ENCODE assay signal across 17 cellular contexts in the genomic region with DNA sequence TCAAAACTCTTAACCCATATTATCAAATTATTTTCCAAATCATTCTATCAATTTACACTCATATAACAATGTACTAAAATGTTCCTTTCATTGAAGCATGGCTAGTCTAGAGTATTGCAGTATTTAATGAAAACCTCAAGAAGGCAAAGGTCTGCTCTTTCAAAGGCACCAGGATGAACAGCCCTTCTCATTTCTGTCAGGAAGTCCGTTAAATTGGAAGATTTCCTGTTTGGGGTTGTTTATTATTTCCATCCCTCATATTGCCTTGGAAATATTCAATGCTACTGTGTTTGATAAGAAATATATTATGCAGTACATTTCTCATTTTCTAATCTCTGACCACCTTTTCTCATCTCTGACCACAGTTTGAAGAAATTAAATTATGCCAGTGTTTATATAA. TPM values are rescaled to one million over a fixed set of nuclear protein-coding genes. Genes with fewer than 3 reads are reported as not detected.
DNase-seq lines count a peak whose midpoint lies in the region; ATAC-seq, FAIRE-seq and TF ChIP-seq lines count a peak whose summit lies in the region.
"Had no signal": no experiment of that assay in that cellular context is flagged by ENCODE, and none has a peak within 500 bp of the region (broad histone marks: within the 10 kb centered on the region; RNA-seq: fewer than 3 reads in every experiment).

No MANE protein-coding gene starts in this region.

- H3K9me3 ChIP-seq in A673 (ENCODE audit: low read depth, low read length, poor library complexity, severe bottlenecking) (no peaks in the 10 kb centered on the region), IMR-90 (ENCODE audit: control insufficient read depth, insufficient read depth, low read length) (peaks cover 3% of the 10 kb centered on the region; the same call in 1 of the 2 replicates), SK-N-MC (ENCODE audit: low read depth, low read length) (no peaks in the 10 kb centered on the region)

- no peak overlapping the region; the same call in 2 of the 3 replicates for H2BK15ac ChIP-seq in IMR-90 (ENCODE audit: low read depth, low read length)

- dilution Hi-C loops in IMR-90 (cut with HindIII; ENCODE audit: low sequenced_read_pairs, unreplicated experiment): no loop called here

- H3K56ac ChIP-seq in IMR-90 (ENCODE audit: extremely low read depth, insufficient read depth, low read length): no peak overlapping the region

- H3K18ac ChIP-seq in IMR-90 (ENCODE audit: low read depth, low read length): peak overlapping the region; percentile 41; the same call in 1 of the 2 replicates

- TF ChIP-seq RAD21 in IMR-90 (IDR thresholded peaks at IDR 0.05; ENCODE audit: low read length): no peak

- no peak overlapping the region for H2BK20ac ChIP-seq in IMR-90 (ENCODE audit: low read depth, low read length)

- no peak overlapping the region for H2AK9ac ChIP-seq in IMR-90 (replicated peaks; ENCODE audit: low read depth, low read length, poor library complexity)

- peaks cover 6% of the 10 kb centered on the region; the same call in 1 of the 2 replicates for H3K9me1 ChIP-seq in IMR-90 (ENCODE audit: insufficient read depth, low read length)

- H3K4me1 Mint-ChIP-seq in activated naive CD8-positive, alpha-beta T cell treated with anti-CD3 and anti-CD28 coated beads, Interleukin-2, amount 50 U/mL, for 24 hours: peaks cover 15% of the 10 kb centered on the region

- H3K36me3 Mint-ChIP-seq in activated naive CD8-positive, alpha-beta T cell treated with anti-CD3 and anti-CD28 coated beads, Interleukin-2, amount 50 U/mL, for 24 hours (ENCODE audit: low read depth): peaks cover 37% of the 10 kb centered on the region

- no peak overlapping the region for H2AK5ac ChIP-seq in IMR-90 (ENCODE audit: low read depth, low read length)

- in situ Hi-C loops in IMR-90 (cut with MboI; ENCODE audit: low sequenced_read_pairs): no loop called here

- H4K20me1 ChIP-seq in IMR-90 (ENCODE audit: insufficient read depth, low read length): no peaks in the 10 kb centered on the region

- no peak overlapping the region for H2AFZ ChIP-seq in IMR-90 (replicated peaks; ENCODE audit: low read length, poor library complexity)
- H2AFZ ChIP-seq: GM23338 had no signal

- H3K27me3 Mint-ChIP-seq in activated naive CD8-positive, alpha-beta T cell treated with anti-CD3 and anti-CD28 coated beads, Interleukin-2, amount 50 U/mL, for 24 hours: no peaks in the 10 kb centered on the region
- H3K27me3 Mint-ChIP-seq: CD4-positive, alpha-beta T cell had no signal

- POLR2A ChIA-PET in A673 (lab: Charles Lee; ENCODE audit: low non-redundant PET): no interaction called here
- POLR2A ChIA-PET in IMR-90 (lab: Charles Lee; ENCODE audit: unreplicated experiment): no interaction called here

- H3K27ac ChIP-seq in A673 (ENCODE audit: low read depth, low read length, poor library complexity, severe bottlenecking) (no peak overlapping the region), IMR-90 (ENCODE audit: insufficient read depth, low read length) (no peak overlapping the region), SK-N-MC (no peak overlapping the region; the same call in 1 of the 2 replicates)
- H3K27ac ChIP-seq: 22Rv1 had no signal

- H3K27ac Mint-ChIP-seq in activated naive CD8-positive, alpha-beta T cell treated with anti-CD3 and anti-CD28 coated beads, Interleukin-2, amount 50 U/mL, for 24 hours: no peak overlapping the region
- H3K27ac Mint-ChIP-seq: CD4-positive, alpha-beta T cell; GM23338 had no signal

- H3K4me1 ChIP-seq in A673 (ENCODE audit: insufficient read depth, low read length, poor library complexity, severe bottlenecking) (peaks cover 28% of the 10 kb centered on the region), IMR-90 (ENCODE audit: control insufficient read depth, insufficient read depth, low read length) (peaks cover 5% of the 10 kb centered on the region)

- H3K36me3 ChIP-seq in A673 (ENCODE audit: insufficient read depth, low read length, poor library complexity, severe bottlenecking) (peaks cover 7% of the 10 kb centered on the region), IMR-90 (ENCODE audit: control insufficient read depth, insufficient read depth, low read length) (peaks cover 4% of the 10 kb centered on the region), SK-N-MC (ENCODE audit: insufficient read depth, low read length) (peaks cover 5% of the 10 kb centered on the region)

- H3K9me3 Mint-ChIP-seq in activated naive CD8-positive, alpha-beta T cell treated with anti-CD3 and anti-CD28 coated beads, Interleukin-2, amount 50 U/mL, for 24 hours: no peaks in the 10 kb centered on the region
- H3K9me3 Mint-ChIP-seq: CD4-positive, alpha-beta T cell; GM23338 had no signal

- CTCF ChIA-PET in A673 (lab: Charles Lee) (no interaction called here), IMR-90 (lab: Yijun Ruan, JAX) (no interaction called here)

- no peak overlapping the region for H2BK120ac ChIP-seq in IMR-90 (ENCODE audit: low read depth, low read length)

- peak overlapping the region; percentile 28 for H2BK5ac ChIP-seq in IMR-90 (ENCODE audit: low read depth, low read length, poor library complexity, severe bottlenecking)

- H3K79me1 ChIP-seq in IMR-90 (ENCODE audit: low read depth in 1 of 2, low read length in 2 of 2): peaks cover 0 to 9% of the 10 kb centered on the region in 2 experiments; a peak in 2 of 4 replicates

- H3K4me2 ChIP-seq in IMR-90 (ENCODE audit: low read depth, low read length): no peak overlapping the region
- H3K4me2 ChIP-seq: GM23338 had no signal

- H3K4me3 ChIP-seq in A673 (ENCODE audit: low read depth, low read length, poor library complexity, severe bottlenecking) (no peak overlapping the region), IMR-90 (ENCODE audit: insufficient read depth, low read depth, low read length) (no peak overlapping the region), SK-N-MC (no peak overlapping the region)
- H3K4me3 ChIP-seq: GM12878, GM23338 had no signal

- WGBS in IMR-90 (ENCODE audit: extremely low coverage in 2 of 2, insufficient read length in 1 of 2), 2 experiments: no CpG with 5 or more reads among the region's 1 CpG

- no peak overlapping the region for H3K14ac ChIP-seq in IMR-90 (replicated peaks; ENCODE audit: low read depth, low read length)

- no peak for TF ChIP-seq POLR2A in IMR-90 (IDR thresholded peaks at IDR 0.05; ENCODE audit: low read depth, low read length)

- FAIRE-seq in RCC 7860 (lab: Jason Lieb, UNC): no peak
- FAIRE-seq: GM12878 had no signal

- no peak for TF ChIP-seq CTCF in A673 (conservative IDR thresholded peaks at IDR 0.05; ENCODE audit: low read depth, low read length)
- TF ChIP-seq CTCF in IMR-90 (conservative IDR thresholded peaks at IDR 0.05; ENCODE audit: low read depth, low read length): no peak

- H3K23ac ChIP-seq in IMR-90 (ENCODE audit: low read depth, low read length): no peak overlapping the region

- DNase-seq in A673 (ENCODE audit: low spot score) (peak; percentile 70), IMR-90 (no peak), SK-N-MC (ENCODE audit: low read depth, low spot score) (peak; percentile 12), glomerular endothelial cell (ENCODE audit: extremely low read depth, low read depth, low spot score) (peak; percentile 61), RCC 7860 (ENCODE audit: low spot score) (no peak)
- no peak for DNase-seq in central memory CD4-positive, alpha-beta T cell
- no peak for DNase-seq in activated naive CD4-positive, alpha-beta T cell treated with anti-CD3 and anti-CD28 coated beads, Interleukin-2, amount 50 U/mL, for 16 hours
- DNase-seq in activated naive CD8-positive, alpha-beta T cell treated with anti-CD3 and anti-CD28 coated beads, Interleukin-2, amount 50 U/mL, for 24 hours: no peak
- DNase-seq: AML-193; C1 segment of cervical spinal cord; CD4-positive, alpha-beta T cell; DMS79; H7 had no signal

- H3K27me3 ChIP-seq in A673 (replicated peaks; ENCODE audit: insufficient read depth, low read depth, low read length, poor library complexity): no peaks in the 10 kb centered on the region
- no peaks in the 10 kb centered on the region for H3K27me3 ChIP-seq in IMR-90 (ENCODE audit: control insufficient read depth, insufficient read depth, low read length)

- BruUV-seq in A673 (replicated peaks; lab: Mats Ljungman, UMichigan) (no TSS peak), IMR-90 (replicated peaks; lab: Mats Ljungman, UMichigan) (no TSS peak)

- H4K5ac ChIP-seq in IMR-90 (ENCODE audit: low read depth, low read length): peak overlapping the region; percentile 51; the same call in 1 of the 2 replicates

- H3K9ac ChIP-seq in IMR-90 (ENCODE audit: low read depth, low read length): no peak overlapping the region
- no peak overlapping the region for H3K9ac ChIP-seq in SK-N-MC (ENCODE audit: insufficient read length)

- no peak overlapping the region for H3K4ac ChIP-seq in IMR-90 (ENCODE audit: low read depth, low read length)

- no peak overlapping the region for H3K4me3 Mint-ChIP-seq in activated naive CD8-positive, alpha-beta T cell treated with anti-CD3 and anti-CD28 coated beads, Interleukin-2, amount 50 U/mL, for 24 hours
- H3K4me3 Mint-ChIP-seq: CD4-positive, alpha-beta T cell; GM23338 had no signal

- intact Hi-C loops in A673 (cut with micrococcal nuclease; ENCODE audit: unreplicated experiment) (no loop called here), IMR-90 (cut with micrococcal nuclease) (no loop called here)

- no peak overlapping the region for H4K91ac ChIP-seq in IMR-90 (ENCODE audit: insufficient read depth, low read depth, low read length)

- ATAC-seq in IMR-90 (ENCODE audit: low read depth): no peak
- no peak for ATAC-seq in activated naive CD8-positive, alpha-beta T cell treated with anti-CD3 and anti-CD28 coated beads, Interleukin-2, amount 50 U/mL, for 24 hours
- ATAC-seq: GM12878, GM23338 had no signal

- H4K8ac ChIP-seq in IMR-90 (ENCODE audit: low read depth in 2 of 2, low read length in 2 of 2): no peak overlapping the region

TF ChIP-seq in IMR-90, 13 proteins besides CTCF, POLR2A, EP300 and RAD21 (continues in another document):
- TF ChIP-seq SMC3 (IDR thresholded peaks at IDR 0.05; ENCODE audit: low read depth, low read length) (no peak), RFX5 (IDR thresholded peaks at IDR 0.05; ENCODE audit: low read depth, low read length) (no peak)

RNA-seq across cellular contexts. Expression of gene ACKR4, which starts 25.1 kb away (rescaled TPM):
- total RNA-seq in A673 (2021): not detected in 2 replicates
- 0.18 TPM in 1 of 2 replicates, not detected in the other for total RNA-seq in IMR-90 (2012; rRNA removed)
- not detected in 2 replicates for polyA plus RNA-seq in IMR-90 (2012; rRNA removed)
- not detected in 2 replicates for polyA plus RNA-seq in IMR-90 (2012; cell fraction: cytosol; rRNA removed)
- 0.15 TPM in 1 of 2 replicates, not detected in the other for polyA plus RNA-seq in IMR-90 (2012; cell fraction: nucleus; rRNA removed; ENCODE audit: low replicate concordance)
- 0.58 and 0.64 TPM in 2 replicates for total RNA-seq in glomerular endothelial cell
- total RNA-seq: G401, GM23338, H7 had no signal

RNA-seq across cellular contexts. Expression of gene ACAD11, which starts 37.5 kb away (rescaled TPM):
- total RNA-seq in A673 (2021) (10.4 and 15.3 TPM in 2 replicates), IMR-90 (2012; rRNA removed) (18.8 and 27.8 TPM in 2 replicates), glomerular endothelial cell (13.2 and 19.8 TPM in 2 replicates)
- polyA plus RNA-seq in IMR-90 (2012; rRNA removed): 12.8 and 16.0 TPM in 2 replicates
- polyA plus RNA-seq in IMR-90 (2012; cell fraction: cytosol; rRNA removed): 2.4 and 3.2 TPM in 2 replicates
- polyA plus RNA-seq in IMR-90 (2012; cell fraction: nucleus; rRNA removed; ENCODE audit: low replicate concordance): 55.6 and 142 TPM in 2 replicates

RNA-seq across cellular contexts. Expression of gene UBA5, which starts 38.0 kb away (rescaled TPM):
- total RNA-seq in A673 (2021) (50.0 and 55.8 TPM in 2 replicates), IMR-90 (2012; rRNA removed) (20.3 and 38.6 TPM in 2 replicates), glomerular endothelial cell (17.7 and 26.7 TPM in 2 replicates)
- 30.4 and 43.1 TPM in 2 replicates for polyA plus RNA-seq in IMR-90 (2012; rRNA removed)
- 43.2 and 60.2 TPM in 2 replicates for polyA plus RNA-seq in IMR-90 (2012; cell fraction: cytosol; rRNA removed)
- 37.7 and 52.9 TPM in 2 replicates for polyA plus RNA-seq in IMR-90 (2012; cell fraction: nucleus; rRNA removed; ENCODE audit: low replicate concordance)

Comparison
In these comparisons a context has a peak if more than half of its experiments do, and no peak if none do; other contexts are left out.
1. DNase-seq: peak in A673 (single experiment), SK-N-MC (single experiment) and glomerular endothelial cell (single experiment); none in IMR-90 (single experiment), central memory CD4-positive, alpha-beta T cell (single experiment), activated naive CD4-positive, alpha-beta T cell treated with anti-CD3 and anti-CD28 coated beads, Interleukin-2, amount 50 U/mL, for 16 hours (single experiment), activated naive CD8-positive, alpha-beta T cell treated with anti-CD3 and anti-CD28 coated beads, Interleukin-2, amount 50 U/mL, for 24 hours (single experiment) and RCC 7860 (single experiment).